In genomic region chr19:1438035-1438932, GRCh38 we compare ENCODE assay signal across 1 cellular context.
TF ChIP-seq lines count a peak whose summit lies in the region.

RPS15 (plus strand) TSS chr19:1438396; CDS start chr19:1438426, 30 bp downstream.

TF ChIP-seq in H1, 55 proteins besides CTCF, POLR2A, EP300 and RAD21 (continued from another document):
- TF ChIP-seq EZH2 (IDR thresholded peaks at IDR 0.05; ENCODE audit: low read depth, low read length, severe bottlenecking) (no peak), SP1 (IDR thresholded peaks at IDR 0.05; ENCODE audit: low read depth, low read length) (peak; percentile 63), SP4 (IDR thresholded peaks at IDR 0.05; ENCODE audit: low read length) (0 out of 2 replicates have a peak, but pooled peaks have one; percentile 42), SIRT6 (IDR thresholded peaks at IDR 0.05; ENCODE audit: low read length) (no peak), ATF3 (IDR thresholded peaks at IDR 0.05; ENCODE audit: insufficient read depth, low read depth, low read length) (no peak), BACH1 (IDR thresholded peaks at IDR 0.05; ENCODE audit: low read length) (peak; percentile 24), SUZ12 (IDR thresholded peaks at IDR 0.05; ENCODE audit: low read length) (no peak), PHF8 (conservative IDR thresholded peaks at IDR 0.05; ENCODE audit: low read depth, low read length) (peak; percentile 99), TAF1 (IDR thresholded peaks at IDR 0.05; ENCODE audit: low read depth, low read length) (peak; percentile 99), NANOG (IDR thresholded peaks at IDR 0.05; ENCODE audit: insufficient read depth, low read depth, low read length, poor library complexity, severe bottlenecking) (peak; percentile 7), MAFK (IDR thresholded peaks at IDR 0.05; ENCODE audit: low read depth, low read length) (no peak), GTF2F1 (IDR thresholded peaks at IDR 0.05; ENCODE audit: borderline replicate concordance, low read depth, low read length) (peak; percentile 84; the same call in 1 of the 2 replicates), TBP (IDR thresholded peaks at IDR 0.05; ENCODE audit: low read depth, low read length) (peak; percentile 97), KDM4A (IDR thresholded peaks at IDR 0.05; ENCODE audit: low read depth, low read length, severe bottlenecking) (peak; percentile 59), RBBP5 (IDR thresholded peaks at IDR 0.05; ENCODE audit: borderline replicate concordance, low read depth, low read length) (peak; percentile 42; the same call in 1 of the 2 replicates), ATF2 (IDR thresholded peaks at IDR 0.05; ENCODE audit: low read length) (no peak; the same call in 1 of the 2 replicates), YY1 (IDR thresholded peaks at IDR 0.05; ENCODE audit: low read depth, low read length) (peak; percentile 82), SIN3A (conservative IDR thresholded peaks at IDR 0.05 in 1 of 2, IDR thresholded peaks at IDR 0.05 in 1 of 2; ENCODE audit: low read depth in 1 of 2, low read length in 2 of 2) (peak in 1 of 2 experiments; percentile 79; a peak in 2 of 4 replicates), GABPA (IDR thresholded peaks at IDR 0.05; ENCODE audit: borderline replicate concordance, insufficient read depth, low read length) (peak; percentile 86; the same call in 1 of the 2 replicates), USF2 (IDR thresholded peaks at IDR 0.05; ENCODE audit: low read length) (0 out of 2 replicates have a peak, but pooled peaks have one; percentile 24), EGR1 (IDR thresholded peaks at IDR 0.05; ENCODE audit: borderline replicate concordance, low read depth, low read length) (peak; percentile 87), TEAD4 (IDR thresholded peaks at IDR 0.05; ENCODE audit: low read depth, low read length) (0 out of 2 replicates have a peak, but pooled peaks have one; percentile 9), E2F6 (IDR thresholded peaks at IDR 0.05) (peak; percentile 19; the same call in 1 of the 2 replicates), TCF12 (IDR thresholded peaks at IDR 0.05; ENCODE audit: low read depth, low read length) (no peak), TAF7 (optimal IDR thresholded peaks at IDR 0.05; ENCODE audit: borderline replicate concordance, low read depth, low read length) (peak; percentile 99)
